23 cellular contexts compared by ENCODE assay signal in genomic region chr15:22992026-22992331, GRCh38.
"Had no signal": no experiment of that assay in that cellular context is flagged by ENCODE, and none has a peak within 500 bp of the region (broad histone marks: within the 10 kb centered on the region; RNA-seq: fewer than 3 reads in every experiment).

No MANE protein-coding gene starts in this region.

- DNase-seq: activated CD4-positive, alpha-beta memory T cell treated with anti-CD3 and anti-CD28 coated beads for 36 hours; activated CD4-positive, alpha-beta T cell treated with anti-CD3 and anti-CD28 coated beads for 48 hours; activated effector memory CD4-positive, alpha-beta T cell treated with Interleukin-2 at 50 U/mL for 16 hours; activated naive CD4-positive, alpha-beta T cell treated with anti-CD3 and anti-CD28 coated beads for 36 hours; activated naive CD8-positive, alpha-beta T cell treated with anti-CD3 and anti-CD28 coated beads, Interleukin-2, amount 10 ng/mL, durations not matched to agents 7 days and 5 days; activated T-cell treated with anti-CD3 and anti-CD28 coated beads, Interleukin-2, amount 50 U/mL, for 48 hours; amniotic stem cell; cerebellar nuclear complex; hypothalamus; mesenchymal stem cell; naive thymus-derived CD4-positive, alpha-beta T cell; psoas muscle; stimulated activated CD4-positive, alpha-beta T cell treated with anti-CD3 and anti-CD28 coated beads, Interleukin-2, amount 100 ng/mL, for 24 hours; stomach; T1000; transverse colon; uterus had no signal

- H3K27ac ChIP-seq: epithelial cell of prostate, gastroesophageal sphincter, psoas muscle, right atrium auricular region, skin epidermis, stomach, suprapubic skin, transverse colon, uterus had no signal

- H3K4me3 ChIP-seq: gastroesophageal sphincter, psoas muscle, right atrium auricular region, skin epidermis, stomach, suprapubic skin, transverse colon, uterus had no signal

- H3K27me3 ChIP-seq: gastroesophageal sphincter, right atrium auricular region, stomach, suprapubic skin, transverse colon, uterus had no signal

- H3K4me1 ChIP-seq: gastroesophageal sphincter, psoas muscle, right atrium auricular region, suprapubic skin, transverse colon, uterus had no signal

- H3K9me3 ChIP-seq: gastroesophageal sphincter, psoas muscle, right atrium auricular region, stomach, suprapubic skin, transverse colon, uterus had no signal

- ATAC-seq: gastroesophageal sphincter; naive thymus-derived CD4-positive, alpha-beta T cell; psoas muscle; stimulated activated memory B cell treated with anti-CD40 and anti-IgM and Interleukin-4, amounts not matched to agents 10 μg/mL and 1 μg/mL and 100 μg/mL, for 72 hours had no signal
